Comparison of ENCODE assay signal across 8 cellular contexts in genomic region chr7:106421181-106421762, GRCh38.
DNase-seq lines count a peak whose midpoint lies in the region; ATAC-seq, FAIRE-seq and TF ChIP-seq lines count a peak whose summit lies in the region.

No MANE protein-coding gene starts in this region.

- dilution Hi-C loops in keratinocyte (cut with MboI; ENCODE audit: extremely low pct_ligation_motif_present, low sequenced_read_pairs): no loop called here

- peak overlapping the region; percentile 93 to 99 (median 98) for H3K27ac Mint-ChIP-seq in CD14-positive monocyte

- H3K4me3 ChIP-seq in astrocyte of the cerebellum (ENCODE audit: low read depth, low read length) (no peak overlapping the region), keratinocyte (ENCODE audit: control insufficient read depth in 2 of 3, extremely low read depth in 1 of 3, insufficient read depth in 2 of 3, low read depth in 1 of 3, low read length in 3 of 3) (no peak overlapping the region), subcutaneous abdominal adipose tissue (ENCODE audit: low read depth in 1 of 5, low read length in 5 of 5) (no peak overlapping the region)

- FAIRE-seq in keratinocyte (lab: Jason Lieb, UNC): no peak

- no peaks in the 10 kb centered on the region for H3K27me3 ChIP-seq in keratinocyte (ENCODE audit: control insufficient read depth, extremely low read depth, insufficient read depth, low read length)
- H3K27me3 ChIP-seq in subcutaneous abdominal adipose tissue (ENCODE audit: control insufficient read depth in 5 of 5, insufficient read depth in 4 of 5, low read length in 5 of 5): no peaks in the 10 kb centered on the region

- DNase-seq in CD14-positive monocyte (ENCODE audit: low spot score) (peak; percentile 86), NCI-H128 (lab: John Stamatoyannopoulos, UW; ENCODE audit: unreplicated experiment) (peak; percentile 67), astrocyte of the cerebellum (ENCODE audit: low read depth) (peak; percentile 92), keratinocyte (ENCODE audit: low read depth, low spot score) (no peak)
- DNase-seq in activated CD4-positive, alpha-beta T cell treated with anti-CD3 and anti-CD28 coated beads, Interleukin-2, amount 50 U/mL, for 4 hours: no peak

- no peaks in the 10 kb centered on the region for H3K9me1 ChIP-seq in keratinocyte (ENCODE audit: control insufficient read depth, extremely low read depth, insufficient read depth, low read length)

- H4K20me1 ChIP-seq in keratinocyte (ENCODE audit: control insufficient read depth, extremely low read depth, insufficient read depth, low read length): no peaks in the 10 kb centered on the region

- no peaks in the 10 kb centered on the region for H3K36me3 ChIP-seq in keratinocyte (ENCODE audit: control insufficient read depth in 2 of 2, extremely low read depth in 1 of 2, insufficient read depth in 2 of 2, low read length in 2 of 2)
- no peaks in the 10 kb centered on the region for H3K36me3 ChIP-seq in subcutaneous abdominal adipose tissue (ENCODE audit: control insufficient read depth in 5 of 5, insufficient read depth in 5 of 5, low read length in 5 of 5)

- H3K36me3 Mint-ChIP-seq in CD14-positive monocyte: peaks cover 5 to 7% of the 10 kb centered on the region in 2 donors

- TF ChIP-seq CTCF in CD14-positive monocyte (IDR thresholded peaks at IDR 0.05) (no peak), astrocyte of the cerebellum (IDR thresholded peaks at IDR 0.05; ENCODE audit: low read depth, low read length, missing control alignments) (no peak), keratinocyte (optimal IDR thresholded peaks at IDR 0.05 in 1 of 3, IDR thresholded peaks at IDR 0.05 in 1 of 3, conservative IDR thresholded peaks at IDR 0.05 in 1 of 3; ENCODE audit: extremely low read depth in 1 of 3, insufficient read depth in 2 of 3, low read length in 3 of 3) (no peak)

- no peak overlapping the region for H3K9ac ChIP-seq in keratinocyte (ENCODE audit: control insufficient read depth, extremely low read depth, insufficient read depth, low read length)
- peak overlapping the region; percentile 21 to 82 (median 60) for H3K9ac ChIP-seq in subcutaneous abdominal adipose tissue (ENCODE audit: low read length in 5 of 5)

- peaks cover 2 to 14% (median 4%) of the 10 kb centered on the region in 7 donors for H3K9me3 Mint-ChIP-seq in CD14-positive monocyte

- in situ Hi-C loops in astrocyte of the cerebellum (cut with HindIII; ENCODE audit: low sequenced_read_pairs): no loop called here

- H3K4me1 ChIP-seq in keratinocyte (ENCODE audit: control insufficient read depth, extremely low read depth, insufficient read depth, low read length): peaks cover 63% of the 10 kb centered on the region
- H3K4me1 ChIP-seq in subcutaneous abdominal adipose tissue (ENCODE audit: control insufficient read depth in 5 of 5, insufficient read depth in 5 of 5, low read length in 5 of 5): peaks cover 18 to 65% (median 53%) of the 10 kb centered on the region in 5 donors

- no peak overlapping the region for H3K27ac ChIP-seq in keratinocyte (ENCODE audit: control insufficient read depth, insufficient read depth, low read length)
- peak overlapping the region; percentile 92 for H3K27ac ChIP-seq in subcutaneous abdominal adipose tissue (ENCODE audit: low read depth, low read length)

- peak overlapping the region in 1 of 2 donors; percentile 17 for H3K4me3 Mint-ChIP-seq in CD14-positive monocyte

- no peaks in the 10 kb centered on the region for H3K79me2 ChIP-seq in keratinocyte (ENCODE audit: control insufficient read depth, insufficient read depth, low read length)

- intact Hi-C loops in CD14-positive monocyte (cut with micrococcal nuclease): loop anchor here in 1 of 2 donors (1.0 to 5.0 kb wide), 3 partner anchors 76 to 746 kb away; partner anchors contain the start of gene HBP1

- no peaks in the 10 kb centered on the region for H3K27me3 Mint-ChIP-seq in CD14-positive monocyte (ENCODE audit: low read depth in 3 of 3)

- H3K4me2 ChIP-seq in keratinocyte (ENCODE audit: control insufficient read depth, extremely low read depth, insufficient read depth, low read depth, low read length): no peak overlapping the region

- peak overlapping the region; percentile 19 for H2AFZ ChIP-seq in keratinocyte (ENCODE audit: control insufficient read depth, low read length)

- ATAC-seq in GM21423 (IDR thresholded peaks at IDR 0.05; ENCODE audit: unreplicated experiment): no peak
- ATAC-seq in HG03280 (IDR thresholded peaks at IDR 0.05; ENCODE audit: unreplicated experiment): no peak

- H3K9me3 ChIP-seq in keratinocyte (ENCODE audit: control insufficient read depth, low read depth, low read length) (no peaks in the 10 kb centered on the region), subcutaneous abdominal adipose tissue (ENCODE audit: control insufficient read depth in 5 of 5, low read length in 5 of 5) (peaks cover 0 to 3% (median 0%) of the 10 kb centered on the region in 5 donors)

- peaks cover 87% of the 10 kb centered on the region for H3K4me1 Mint-ChIP-seq in CD14-positive monocyte

Comparison
In these comparisons a context has a peak if more than half of its experiments do, and no peak if none do; other contexts are left out.
1. DNase-seq: peak in CD14-positive monocyte (single experiment), NCI-H128 (single experiment) and astrocyte of the cerebellum (single experiment); none in keratinocyte (single experiment) and activated CD4-positive, alpha-beta T cell treated with anti-CD3 and anti-CD28 coated beads, Interleukin-2, amount 50 U/mL, for 4 hours (0 of 2).